13 cellular contexts compared by ENCODE assay signal in genomic region chr6:16674666-16675392, GRCh38.
A peak's percentile ranks its signal among the peaks of the same experiment; 100 is the strongest.
DNase-seq lines count a peak whose midpoint lies in the region; ATAC-seq and TF ChIP-seq lines count a peak whose summit lies in the region.
"Had no signal": no experiment of that assay in that cellular context is flagged by ENCODE, and none has a peak within 500 bp of the region (broad histone marks: within the 10 kb centered on the region; RNA-seq: fewer than 3 reads in every experiment).

No MANE protein-coding gene starts in this region.

- DNase-seq in AG10803 (ENCODE audit: low read depth) (peak; percentile 73), M059J (ENCODE audit: low read depth) (peak; percentile 41), dermis blood vessel endothelial cell (peak; percentile 70), omental fat pad (ENCODE audit: low spot score) (no peak), NCI-H1930 (lab: John Stamatoyannopoulos, UW) (no peak), GM10248 (ENCODE audit: extremely low spot score) (no peak)
- no peak for DNase-seq in naive thymus-derived CD4-positive, alpha-beta T cell
- DNase-seq: activated effector memory CD4-positive, alpha-beta T cell treated with Interleukin-2 at 50 U/mL for 16 hours; CD4-positive, alpha-beta T cell; Karpas-422; NCI-H187 treated with DMSO at 0.1 percent for 48 hours; stimulated activated naive CD8-positive, alpha-beta T cell treated with anti-CD3 and anti-CD28 coated beads, Interleukin-15, amount 100 ng/mL, for 72 hours had no signal

- POLR2A ChIA-PET in GM10248 (lab: Yijun Ruan, JAX), result no interaction called here
- POLR2A ChIA-PET in naive thymus-derived CD4-positive, alpha-beta T cell (lab: Charles Lee), result no interaction called here

- no peaks in the 10 kb centered on the region for H3K9me3 ChIP-seq in naive thymus-derived CD4-positive, alpha-beta T cell (ENCODE audit: control insufficient read depth in 2 of 3, low read length in 3 of 3)

- H3K9me3 Mint-ChIP-seq in naive thymus-derived CD4-positive, alpha-beta T cell, result peaks cover 0 to 8% (median 0%) of the 10 kb centered on the region in 11 donors
- H3K9me3 Mint-ChIP-seq: CD4-positive, alpha-beta T cell had no signal

- H3K4me1 ChIP-seq in naive thymus-derived CD4-positive, alpha-beta T cell (ENCODE audit: control insufficient read depth in 2 of 2, insufficient read depth in 2 of 2, low read length in 2 of 2), result peaks cover 0 to 23% of the 10 kb centered on the region in 2 donors

- H3K36me3 Mint-ChIP-seq in naive thymus-derived CD4-positive, alpha-beta T cell, result peaks cover 0 to 23% (median 5%) of the 10 kb centered on the region in 5 donors

- no peak overlapping the region for H3K27ac ChIP-seq in naive thymus-derived CD4-positive, alpha-beta T cell (ENCODE audit: low read depth, low read length)

- CTCF ChIA-PET in GM10248 (lab: Yijun Ruan, JAX), result interaction anchor here (1.3 to 1.7 kb wide), 2 partner anchors 12 to 14 kb away, joined by 4 to 5 read pairs; no protein-coding TSS in a partner anchor
- CTCF ChIA-PET in naive thymus-derived CD4-positive, alpha-beta T cell (lab: Charles Lee), result no interaction called here

- no peak overlapping the region for H3K4me3 Mint-ChIP-seq in naive thymus-derived CD4-positive, alpha-beta T cell
- H3K4me3 Mint-ChIP-seq: CD4-positive, alpha-beta T cell; stimulated activated naive CD8-positive, alpha-beta T cell treated with anti-CD3 and anti-CD28 coated beads, Interleukin-15, amount 100 ng/mL, for 72 hours had no signal

- no peak for TF ChIP-seq CTCF in AG10803 (conservative IDR thresholded peaks at IDR 0.05; ENCODE audit: low read length)
- no peak for TF ChIP-seq CTCF in omental fat pad (IDR thresholded peaks at IDR 0.05)
- no peak for TF ChIP-seq CTCF in GM10248 (IDR thresholded peaks at IDR 0.05; ENCODE audit: control extremely low read depth, extremely low read depth, low read depth, missing control alignments)

- H3K27me3 Mint-ChIP-seq in naive thymus-derived CD4-positive, alpha-beta T cell, result no peaks in the 10 kb centered on the region
- H3K27me3 Mint-ChIP-seq: CD4-positive, alpha-beta T cell; stimulated activated naive CD8-positive, alpha-beta T cell treated with anti-CD3 and anti-CD28 coated beads, Interleukin-15, amount 100 ng/mL, for 72 hours had no signal

- peaks cover 9 to 55% (median 19%) of the 10 kb centered on the region in 7 donors for H3K4me1 Mint-ChIP-seq in naive thymus-derived CD4-positive, alpha-beta T cell

- H3K36me3 ChIP-seq in naive thymus-derived CD4-positive, alpha-beta T cell (ENCODE audit: control insufficient read depth in 2 of 3, insufficient read depth in 3 of 3, low read length in 3 of 3), result no peaks in the 10 kb centered on the region

- no peak overlapping the region for H3K27ac Mint-ChIP-seq in naive thymus-derived CD4-positive, alpha-beta T cell
- H3K27ac Mint-ChIP-seq: CD4-positive, alpha-beta T cell had no signal

- H3K27me3 ChIP-seq in naive thymus-derived CD4-positive, alpha-beta T cell (ENCODE audit: control insufficient read depth in 2 of 2, insufficient read depth in 2 of 2, low read length in 2 of 2), result no peaks in the 10 kb centered on the region

- H3K4me3 ChIP-seq in AG10803 (ENCODE audit: low read length), result peak overlapping the region; percentile 1; the same call in 1 of the 2 replicates
- no peak overlapping the region for H3K4me3 ChIP-seq in naive thymus-derived CD4-positive, alpha-beta T cell (ENCODE audit: low read length)

- intact Hi-C loops in naive thymus-derived CD4-positive, alpha-beta T cell (cut with micrococcal nuclease), result no loop called here

- ATAC-seq in omental fat pad (ENCODE audit: low FRiP score) (peak; percentile 33), esophagus mucosa (no peak)
- no peak for ATAC-seq in naive thymus-derived CD4-positive, alpha-beta T cell
- ATAC-seq: stimulated activated naive CD8-positive, alpha-beta T cell treated with anti-CD3 and anti-CD28 coated beads, Interleukin-15, amount 100 ng/mL, for 72 hours had no signal

Comparison
In these comparisons a context has a peak if more than half of its experiments do, and no peak if none do; other contexts are left out.
1. DNase-seq: peak in AG10803 (single experiment), M059J (single experiment) and dermis blood vessel endothelial cell (single experiment); none in omental fat pad (single experiment), NCI-H1930 (0 of 2), GM10248 (single experiment) and naive thymus-derived CD4-positive, alpha-beta T cell (0 of 9).